ENCODE assay signal across 9 cellular contexts in genomic region chr2:232325324-232326273, GRCh38. TPM values are rescaled to one million over a fixed set of nuclear protein-coding genes. Genes with fewer than 3 reads are reported as not detected.
DNase-seq lines count a peak whose midpoint lies in the region; ATAC-seq and TF ChIP-seq lines count a peak whose summit lies in the region.
"Had no signal": no experiment of that assay in that cellular context is flagged by ENCODE, and none has a peak within 500 bp of the region (broad histone marks: within the 10 kb centered on the region; RNA-seq: fewer than 3 reads in every experiment).

No MANE protein-coding gene starts in this region.

- H3K36me3 ChIP-seq in CD8-positive, alpha-beta memory T cell (ENCODE audit: insufficient read depth, low read length) = no peaks in the 10 kb centered on the region

- peak; percentile 53 for ATAC-seq in HG03025 (IDR thresholded peaks at IDR 0.05; ENCODE audit: low FRiP score, unreplicated experiment)
- peak; percentile 47 to 72 for ATAC-seq in natural killer cell treated with Interleukin-12 subunit alpha and Interleukin-12 subunit beta and Interleukin-15 and Interleukin-18, amount 100 ng/mL, for 72 hours
- no peak for ATAC-seq in GM21737 (IDR thresholded peaks at IDR 0.05; ENCODE audit: unreplicated experiment)
- ATAC-seq in GM19397 (IDR thresholded peaks at IDR 0.05; ENCODE audit: unreplicated experiment) = no peak

- no peaks in the 10 kb centered on the region for H3K9me3 ChIP-seq in CD8-positive, alpha-beta memory T cell (ENCODE audit: low read length)

- POLR2A ChIA-PET in CD8-positive, alpha-beta memory T cell (lab: Charles Lee) = no interaction called here

- no peak overlapping the region for H3K4me3 ChIP-seq in CD8-positive, alpha-beta memory T cell (ENCODE audit: low read length)
- H3K4me3 ChIP-seq in epithelial cell of esophagus (ENCODE audit: low read length) = no peak overlapping the region

- no peaks in the 10 kb centered on the region for H3K36me3 Mint-ChIP-seq in CD8-positive, alpha-beta memory T cell
- no peaks in the 10 kb centered on the region for H3K36me3 Mint-ChIP-seq in natural killer cell treated with Interleukin-12 subunit alpha and Interleukin-12 subunit beta and Interleukin-15 and Interleukin-18, amount 100 ng/mL, for 72 hours

- H3K27me3 Mint-ChIP-seq in CD8-positive, alpha-beta memory T cell = no peaks in the 10 kb centered on the region
- H3K27me3 Mint-ChIP-seq in natural killer cell treated with Interleukin-12 subunit alpha and Interleukin-12 subunit beta and Interleukin-15 and Interleukin-18, amount 100 ng/mL, for 72 hours = no peaks in the 10 kb centered on the region

- H3K4me1 Mint-ChIP-seq in CD8-positive, alpha-beta memory T cell = peaks cover 17 to 34% (median 25%) of the 10 kb centered on the region in 3 donors
- peaks cover 6 to 14% of the 10 kb centered on the region in 2 donors for H3K4me1 Mint-ChIP-seq in natural killer cell treated with Interleukin-12 subunit alpha and Interleukin-12 subunit beta and Interleukin-15 and Interleukin-18, amount 100 ng/mL, for 72 hours (ENCODE audit: low read depth in 2 of 2)

- H3K4me1 ChIP-seq in CD8-positive, alpha-beta memory T cell (ENCODE audit: insufficient read depth, low read length) = peaks cover 35% of the 10 kb centered on the region

- TF ChIP-seq CTCF in epithelial cell of esophagus (IDR thresholded peaks at IDR 0.05; ENCODE audit: insufficient read depth, low read depth, low read length, missing control alignments) = peak; percentile 41

- H3K27ac Mint-ChIP-seq in CD8-positive, alpha-beta memory T cell = no peak overlapping the region
- no peak overlapping the region for H3K27ac Mint-ChIP-seq in natural killer cell treated with Interleukin-12 subunit alpha and Interleukin-12 subunit beta and Interleukin-15 and Interleukin-18, amount 100 ng/mL, for 72 hours

- H3K27me3 ChIP-seq in CD8-positive, alpha-beta memory T cell (ENCODE audit: insufficient read depth, low read length, poor library complexity, severe bottlenecking) = no peaks in the 10 kb centered on the region

- peak; percentile 36 to 67 (median 38) for DNase-seq in CD8-positive, alpha-beta memory T cell
- DNase-seq in activated CD4-positive, alpha-beta T cell treated with anti-CD3 and anti-CD28 coated beads, Interleukin-2, amount 50 U/mL, for 4 hours = peak; percentile 33 to 35
- DNase-seq in epithelial cell of esophagus (ENCODE audit: low read depth) = peak; percentile 45
- DNase-seq in natural killer cell treated with Interleukin-12 subunit alpha and Interleukin-12 subunit beta and Interleukin-15 and Interleukin-18, amount 100 ng/mL, for 72 hours (ENCODE audit: low spot score) = peak; percentile 79
- no peak for DNase-seq in ureter (ENCODE audit: low spot score)

- no peak overlapping the region for H3K4me3 Mint-ChIP-seq in CD8-positive, alpha-beta memory T cell
- no peak overlapping the region for H3K4me3 Mint-ChIP-seq in natural killer cell treated with Interleukin-12 subunit alpha and Interleukin-12 subunit beta and Interleukin-15 and Interleukin-18, amount 100 ng/mL, for 72 hours

- H3K9me3 Mint-ChIP-seq in CD8-positive, alpha-beta memory T cell = no peaks in the 10 kb centered on the region
- no peaks in the 10 kb centered on the region for H3K9me3 Mint-ChIP-seq in natural killer cell treated with Interleukin-12 subunit alpha and Interleukin-12 subunit beta and Interleukin-15 and Interleukin-18, amount 100 ng/mL, for 72 hours

- CTCF ChIA-PET in CD8-positive, alpha-beta memory T cell (lab: Charles Lee) = interaction anchor here (0.8 to 6.5 kb wide), 22 partner anchors 8 to 423 kb away, joined by 3 to 36 read pairs (median 4); partner anchors contain the start of gene NPPC

- H3K27ac ChIP-seq in CD8-positive, alpha-beta memory T cell (ENCODE audit: low read depth, low read length) = no peak overlapping the region

RNA-seq across cellular contexts. Expression of gene ALPP, which starts 53.0 kb away (rescaled TPM):
- not detected for total RNA-seq in CD8-positive, alpha-beta memory T cell
- not detected for polyA plus RNA-seq in CD8-positive, alpha-beta memory T cell
- not detected for total RNA-seq in natural killer cell treated with Interleukin-12 subunit alpha and Interleukin-12 subunit beta and Interleukin-15 and Interleukin-18, amount 100 ng/mL, for 72 hours
- total RNA-seq in ureter = not detected
- total RNA-seq: glomerular endothelial cell had no signal

Comparison
In these comparisons a context has a peak if more than half of its experiments do, and no peak if none do; other contexts are left out.
1. ATAC-seq: peak in HG03025 (single experiment) and natural killer cell treated with Interleukin-12 subunit alpha and Interleukin-12 subunit beta and Interleukin-15 and Interleukin-18, amount 100 ng/mL, for 72 hours (2 of 2); none in GM21737 (single experiment) and GM19397 (single experiment).